Comparison of ENCODE assay signal across 8 cellular contexts in genomic region chr1:225428879-225429455, GRCh38. TPM values are rescaled to one million over a fixed set of nuclear protein-coding genes. Genes with fewer than 3 reads are reported as not detected.
DNase-seq lines count a peak whose midpoint lies in the region; ATAC-seq and TF ChIP-seq lines count a peak whose summit lies in the region.

No MANE protein-coding gene starts in this region.

- H3K27ac ChIP-seq in coronary artery (peak overlapping the region; percentile 85 to 87), neural progenitor cell (peak overlapping the region; percentile 86)

- H3K27me3 Mint-ChIP-seq in T-helper 1 cell treated with Interleukin-12 subunit alpha and Interleukin-12 subunit beta and Interleukin-4 antibody, amounts not matched to agents 30 μg/mL and 1 μg/mL, for 36 hours (ENCODE audit: low read depth), result no peaks in the 10 kb centered on the region
- peaks cover 12% of the 10 kb centered on the region for H3K27me3 Mint-ChIP-seq in neural progenitor cell (ENCODE audit: insufficient read depth, low read depth)

- H4K20me1 ChIP-seq in neural progenitor cell (ENCODE audit: low read depth), result peaks cover 37% of the 10 kb centered on the region

- peak overlapping the region; percentile 91 for H3K4me2 ChIP-seq in neural progenitor cell

- DNase-seq in T-helper 1 cell (no peak), NOMO-1 treated with DMSO at 0.1 percent for 48 hours (lab: John Stamatoyannopoulos, UW; ENCODE audit: unreplicated experiment) (peak; percentile 96), coronary artery (ENCODE audit: low spot score) (no peak), neural progenitor cell (ENCODE audit: low spot score) (no peak), foreskin melanocyte (no peak)

- H3K4me3 ChIP-seq in coronary artery (peak overlapping the region; percentile 87), neural progenitor cell (peak overlapping the region; percentile 86)

- H3K4me3 Mint-ChIP-seq in T-helper 1 cell treated with Interleukin-12 subunit alpha and Interleukin-12 subunit beta and Interleukin-4 antibody, amounts not matched to agents 30 μg/mL and 1 μg/mL, for 36 hours, result peak overlapping the region; percentile 84
- peak overlapping the region; percentile 92 for H3K4me3 Mint-ChIP-seq in neural progenitor cell

- no peak overlapping the region for H3K9ac ChIP-seq in neural progenitor cell

- H3K79me2 ChIP-seq in neural progenitor cell (ENCODE audit: low read depth), result peaks cover 38% of the 10 kb centered on the region

- peak overlapping the region; percentile 88 for H2AFZ ChIP-seq in neural progenitor cell (replicated peaks)

- ATAC-seq in GM21447 (IDR thresholded peaks at IDR 0.05; ENCODE audit: unreplicated experiment) (no peak), HG02840 (IDR thresholded peaks at IDR 0.05; ENCODE audit: low FRiP score, unreplicated experiment) (no peak)

- no peak for TF ChIP-seq CTCF in coronary artery (IDR thresholded peaks at IDR 0.05)
- TF ChIP-seq CTCF in neural progenitor cell (IDR thresholded peaks at IDR 0.05), result no peak

- H3K36me3 Mint-ChIP-seq in T-helper 1 cell treated with Interleukin-12 subunit alpha and Interleukin-12 subunit beta and Interleukin-4 antibody, amounts not matched to agents 30 μg/mL and 1 μg/mL, for 36 hours (ENCODE audit: low read depth), result peaks cover 5% of the 10 kb centered on the region
- no peaks in the 10 kb centered on the region for H3K36me3 Mint-ChIP-seq in neural progenitor cell

- peaks cover 12% of the 10 kb centered on the region for H3F3A ChIP-seq in neural progenitor cell (ENCODE audit: low read depth)

- H3K27ac Mint-ChIP-seq in T-helper 1 cell treated with Interleukin-12 subunit alpha and Interleukin-12 subunit beta and Interleukin-4 antibody, amounts not matched to agents 30 μg/mL and 1 μg/mL, for 36 hours, result peak overlapping the region; percentile 91
- peak overlapping the region; percentile 94 for H3K27ac Mint-ChIP-seq in neural progenitor cell

- peaks cover 4% of the 10 kb centered on the region for H3K9me3 ChIP-seq in neural progenitor cell (ENCODE audit: low read depth)

- H3K9me3 Mint-ChIP-seq in T-helper 1 cell treated with Interleukin-12 subunit alpha and Interleukin-12 subunit beta and Interleukin-4 antibody, amounts not matched to agents 30 μg/mL and 1 μg/mL, for 36 hours, result no peaks in the 10 kb centered on the region
- H3K9me3 Mint-ChIP-seq in neural progenitor cell, result peaks cover 12% of the 10 kb centered on the region

- H3K4me1 ChIP-seq in neural progenitor cell, result peaks cover 18% of the 10 kb centered on the region

- peaks cover 41% of the 10 kb centered on the region for H3K4me1 Mint-ChIP-seq in T-helper 1 cell treated with Interleukin-12 subunit alpha and Interleukin-12 subunit beta and Interleukin-4 antibody, amounts not matched to agents 30 μg/mL and 1 μg/mL, for 36 hours (ENCODE audit: low read depth)
- peaks cover 36% of the 10 kb centered on the region for H3K4me1 Mint-ChIP-seq in neural progenitor cell

- H3K36me3 ChIP-seq in neural progenitor cell, result no peaks in the 10 kb centered on the region

- peaks cover 8% of the 10 kb centered on the region for H3K27me3 ChIP-seq in neural progenitor cell

RNA-seq across cellular contexts. Expression of gene LBR, which starts 1.1 kb away (rescaled TPM):
- total RNA-seq in neural progenitor cell (ENCODE audit: low replicate concordance), result 116 and 171 TPM in 2 replicates
